In genomic region chr2:218229239-218229638, GRCh38 we compare ENCODE assay signal across 8 cellular contexts. TPM values are rescaled to one million over a fixed set of nuclear protein-coding genes. Genes with fewer than 3 reads are reported as not detected.
DNase-seq lines count a peak whose midpoint lies in the region; ATAC-seq and TF ChIP-seq lines count a peak whose summit lies in the region.

No MANE protein-coding gene starts in this region.

- H3K4me3 ChIP-seq in PC-3 (ENCODE audit: low read length) = peak overlapping the region; percentile 12; the same call in 1 of the 2 replicates
- H3K4me3 ChIP-seq in brain microvascular endothelial cell (ENCODE audit: low read depth, low read length) = no peak overlapping the region
- no peak overlapping the region for H3K4me3 ChIP-seq in ovary

- POLR2A ChIA-PET in PC-3 (lab: Charles Lee; ENCODE audit: unreplicated experiment) = no interaction called here

- CTCF ChIA-PET in PC-3 (lab: Charles Lee) = no interaction called here

- H3K79me2 ChIP-seq in PC-3 (ENCODE audit: low read length) = peaks cover 26% of the 10 kb centered on the region

- no peak overlapping the region for H2AFZ ChIP-seq in PC-3 (ENCODE audit: low read length)

- in situ Hi-C loops in brain microvascular endothelial cell (cut with HindIII; ENCODE audit: low pct_ligation_motif_present, low sequenced_read_pairs) = no loop called here

- no peak for TF ChIP-seq POLR2A in ovary (IDR thresholded peaks at IDR 0.05)

- H3K9ac ChIP-seq in PC-3 (ENCODE audit: low read length) = no peak overlapping the region

- no peaks in the 10 kb centered on the region for H3K9me2 ChIP-seq in PC-3 (replicated peaks; ENCODE audit: low read length)

- H3F3A ChIP-seq in PC-3 (ENCODE audit: low read length, unreplicated experiment) = peaks cover 17% of the 10 kb centered on the region

- peak overlapping the region; percentile 57 for H3K4me2 ChIP-seq in PC-3 (ENCODE audit: low read length)

- no peak for TF ChIP-seq CTCF in PC-3 (conservative IDR thresholded peaks at IDR 0.05; ENCODE audit: low read depth, low read length)
- TF ChIP-seq CTCF in brain microvascular endothelial cell (IDR thresholded peaks at IDR 0.05; ENCODE audit: low read depth, low read length, missing control alignments) = no peak
- TF ChIP-seq CTCF in ovary (IDR thresholded peaks at IDR 0.05) = no peak

- H3K36me3 ChIP-seq in PC-3 (ENCODE audit: low read depth, low read length) (peaks cover 61% of the 10 kb centered on the region), brain microvascular endothelial cell (replicated peaks) (peaks cover 74% of the 10 kb centered on the region), ovary (no peaks in the 10 kb centered on the region)

- peak; percentile 55 for DNase-seq in stimulated activated CD4-positive, alpha-beta T cell treated with anti-CD3 and anti-CD28 coated beads, Interleukin-15, amount 100 ng/mL, for 24 hours
- DNase-seq in stimulated activated CD4-positive, alpha-beta T cell treated with anti-CD3 and anti-CD28 coated beads, Interleukin-12 subunit alpha, Interleukin-12 subunit beta, amount 100 ng/mL, for 4 hours = no peak
- DNase-seq in PC-3 (peak; percentile 84), brain microvascular endothelial cell (peak; percentile 62), medulla oblongata (ENCODE audit: extremely low spot score) (peak; percentile 58), NCI-H2029 (lab: John Stamatoyannopoulos, UW) (no peak), ovary (no peak)

- BruUV-seq in PC-3 (replicated peaks; lab: Mats Ljungman, UMichigan) = no TSS peak

- peak overlapping the region; percentile 70 for H3K27ac ChIP-seq in PC-3 (ENCODE audit: low read length)
- peak overlapping the region; percentile 71 for H3K27ac ChIP-seq in brain microvascular endothelial cell
- peak overlapping the region in 1 of 2 donors; percentile 58 for H3K27ac ChIP-seq in ovary

- 1 to 8% (median 2%) methylated on average over 3 of the region's 3 CpGs for WGBS in ovary, 3 donors

- intact Hi-C loops in PC-3 (cut with micrococcal nuclease) (loop anchor here (2.0 kb wide), 1 partner anchor 42 kb away; no protein-coding TSS in a partner anchor), ovary (cut with DNase I) (no loop called here)

- peak; percentile 94 for ATAC-seq in HG02885 (IDR thresholded peaks at IDR 0.05; ENCODE audit: poor library complexity, unreplicated experiment)
- ATAC-seq in PC-3 = peak; percentile 97

- H3K4me1 ChIP-seq in PC-3 (ENCODE audit: insufficient read depth, low read length) (peaks cover 28% of the 10 kb centered on the region), ovary (ENCODE audit: insufficient read depth) (peaks cover 14% of the 10 kb centered on the region)

- H3K9me3 ChIP-seq in PC-3 (ENCODE audit: low read length) (no peaks in the 10 kb centered on the region), ovary (no peaks in the 10 kb centered on the region)

- no peaks in the 10 kb centered on the region for H4K20me1 ChIP-seq in PC-3 (ENCODE audit: low read length)

- no peak for TF ChIP-seq EP300 in ovary (IDR thresholded peaks at IDR 0.05)

- H3K27me3 ChIP-seq in PC-3 (ENCODE audit: low read length) (no peaks in the 10 kb centered on the region), brain microvascular endothelial cell (replicated peaks) (no peaks in the 10 kb centered on the region), ovary (no peaks in the 10 kb centered on the region)

RNA-seq across cellular contexts. Expression of gene ARPC2, which starts 12.2 kb away (rescaled TPM):
- total RNA-seq in PC-3 (2014; rRNA removed) = 210 and 213 TPM in 2 replicates
- total RNA-seq in ovary = 100 to 1,000 TPM; 135 to 229 (median 166) TPM
- polyA plus RNA-seq in ovary = 100 to 1,000 TPM; 170 to 357 TPM

RNA-seq across cellular contexts. Expression of gene GPBAR1, which starts 31.6 kb away (rescaled TPM):
- total RNA-seq in PC-3 (2014; rRNA removed) (0.18 TPM in 1 of 2 replicates, not detected in the other), ovary (1 to 10 TPM in 5 of 7 donors, under 1 TPM in 2; 0.38 to 3.8 (median 2.1) TPM)
- 1 to 10 TPM in 1 of 2 donors, under 1 TPM in 1; 0.28 to 2.8 TPM for polyA plus RNA-seq in ovary

RNA-seq across cellular contexts. Expression of gene AAMP, which starts 40.7 kb away (rescaled TPM):
- 272 and 312 TPM in 2 replicates for total RNA-seq in PC-3 (2014; rRNA removed)
- total RNA-seq in ovary = 100 to 1,000 TPM in 5 of 7 donors, 10 to 100 TPM in 2; 86.5 to 123 (median 106) TPM
- polyA plus RNA-seq in ovary = 100 to 1,000 TPM in 1 of 2 donors, 10 to 100 TPM in 1; 71.1 to 144 TPM

RNA-seq across cellular contexts. Expression of gene PNKD, which starts 41.1 kb away (rescaled TPM):
- total RNA-seq in PC-3 (2014; rRNA removed) (95.5 and 97.7 TPM in 2 replicates), ovary (10 to 100 TPM; 37.3 to 59.6 (median 48.1) TPM)
- polyA plus RNA-seq in ovary = 10 to 100 TPM; 23.3 to 74.5 TPM

Comparison
In these comparisons a context has a peak if more than half of its experiments do, and no peak if none do; other contexts are left out.
1. DNase-seq: peak in stimulated activated CD4-positive, alpha-beta T cell treated with anti-CD3 and anti-CD28 coated beads, Interleukin-15, amount 100 ng/mL, for 24 hours (single experiment), PC-3 (single experiment), brain microvascular endothelial cell (single experiment) and medulla oblongata (single experiment); none in stimulated activated CD4-positive, alpha-beta T cell treated with anti-CD3 and anti-CD28 coated beads, Interleukin-12 subunit alpha, Interleukin-12 subunit beta, amount 100 ng/mL, for 4 hours (single experiment), NCI-H2029 (single experiment) and ovary (0 of 5).